Comparison of ENCODE assay signal across 14 cellular contexts in genomic region chr12:77001181-77001758, GRCh38.
DNase-seq lines count a peak whose midpoint lies in the region; FAIRE-seq and TF ChIP-seq lines count a peak whose summit lies in the region.
"Had no signal": no experiment of that assay in that cellular context is flagged by ENCODE, and none has a peak within 500 bp of the region (broad histone marks: within the 10 kb centered on the region; RNA-seq: fewer than 3 reads in every experiment).

No MANE protein-coding gene starts in this region.

- 87% methylated on average over 20 of the region's 21 CpGs; no CpG with 5 or more reads in 1 of the 2 experiments for WGBS in H1 (ENCODE audit: extremely low coverage in 1 of 2, insufficient coverage in 1 of 2, insufficient read length in 1 of 2, insufficient replicate concordance in 2 of 2, low coverage in 1 of 2, low lambda C conversion rate in 2 of 2, missing lambda C conversion rate in 1 of 2), 2 experiments
- WGBS in ovary, 3 donors = 89 to 93% (median 90%) methylated on average over 21 of the region's 21 CpGs

- H3K4me2 ChIP-seq in H1 (ENCODE audit: insufficient read depth in 1 of 2, low read depth in 2 of 2, low read length in 2 of 2) (no peak overlapping the region), OCI-LY7 (ENCODE audit: low read length) (no peak overlapping the region)

- no peak overlapping the region for H4K5ac ChIP-seq in H1 (ENCODE audit: insufficient read length, low read depth, low read length)

- FAIRE-seq in H1 (lab: Jason Lieb, UNC) = no peak
- FAIRE-seq: H54, RCC 7860 had no signal

- CTCF ChIA-PET in H1 (lab: Charles Lee; ENCODE audit: partially characterized antibody) (interaction anchor here (0.7 to 5.6 kb wide), 6 partner anchors 10 to 292 kb away, joined by 3 to 47 read pairs (median 3); no protein-coding TSS in a partner anchor), OCI-LY7 (lab: Charles Lee; ENCODE audit: unreplicated experiment) (no interaction called here)

- H3K4me3 ChIP-seq in H1 (ENCODE audit: extremely low read depth in 1 of 4, insufficient read depth in 2 of 4, low read depth in 3 of 4, low read length in 4 of 4) (no peak overlapping the region), ovary (no peak overlapping the region), OCI-LY7 (ENCODE audit: low read depth, low read length, poor library complexity, severe bottlenecking) (no peak overlapping the region)

- no peak overlapping the region for H3K23ac ChIP-seq in H1 (ENCODE audit: insufficient read length)

- no peak overlapping the region for H3K14ac ChIP-seq in H1 (ENCODE audit: insufficient read length)

- H3K27ac ChIP-seq in H1 (ENCODE audit: low read depth, low read length) (no peak overlapping the region), ovary (no peak overlapping the region), OCI-LY7 (ENCODE audit: low read depth, low read length, poor library complexity, severe bottlenecking) (no peak overlapping the region)

- H3K18ac ChIP-seq in H1 (ENCODE audit: extremely low read depth, low read length) = no peak overlapping the region

- no peaks in the 10 kb centered on the region for H3K9me3 ChIP-seq in H1 (ENCODE audit: insufficient read depth in 2 of 2, low read depth in 1 of 2, low read length in 1 of 2)
- no peaks in the 10 kb centered on the region for H3K9me3 ChIP-seq in ovary
- H3K9me3 ChIP-seq in OCI-LY7 (ENCODE audit: low read length) = no peaks in the 10 kb centered on the region

- no peak overlapping the region for H3K56ac ChIP-seq in H1 (replicated peaks; ENCODE audit: insufficient read length, low read depth, low read length)

- H4K91ac ChIP-seq in H1 (replicated peaks; ENCODE audit: insufficient read length, low read length) = no peak overlapping the region

- H2AFZ ChIP-seq in H1 (ENCODE audit: low read length) = peak overlapping the region; percentile 64
- H2AFZ ChIP-seq in OCI-LY7 (ENCODE audit: low read length) = no peak overlapping the region

- no peak for TF ChIP-seq RAD21 in H1 (IDR thresholded peaks at IDR 0.05 in 1 of 2, conservative IDR thresholded peaks at IDR 0.05 in 1 of 2; ENCODE audit: low read depth in 2 of 2, low read length in 2 of 2)

- no peak overlapping the region for H3K4ac ChIP-seq in H1 (replicated peaks; ENCODE audit: insufficient read length, low read depth, low read length)

- H3K9ac ChIP-seq in H1 (replicated peaks in 1 of 4; ENCODE audit: extremely low read depth in 1 of 4, low read depth in 3 of 4, low read length in 3 of 4) = no peak overlapping the region

- TF ChIP-seq POLR2A in H1 (IDR thresholded peaks at IDR 0.05; ENCODE audit: control extremely low read depth in 1 of 2, low read depth in 2 of 2, low read length in 2 of 2) (no peak), ovary (IDR thresholded peaks at IDR 0.05) (no peak)

- H3K9me2 ChIP-seq in OCI-LY7 (ENCODE audit: insufficient read depth, low read length) = no peaks in the 10 kb centered on the region

- BruUV-seq in OCI-LY7 (replicated peaks; lab: Mats Ljungman, UMichigan) = no TSS peak

- intact Hi-C loops in ovary (cut with DNase I) = loop anchor here in 2 of 4 donors (1.0 to 10.0 kb wide), 2 partner anchors 41 to 376 kb away; no protein-coding TSS in a partner anchor
- intact Hi-C loops in OCI-LY7 (cut with micrococcal nuclease; ENCODE audit: unreplicated experiment) = no loop called here

- peak; percentile 66 for DNase-seq in DMS153 (lab: John Stamatoyannopoulos, UW)
- peak; percentile 63 for DNase-seq in NCI-H1105 (lab: John Stamatoyannopoulos, UW)
- peak; percentile 37 for DNase-seq in NCI-H510A (lab: John Stamatoyannopoulos, UW)
- no peak for DNase-seq in H1 (ENCODE audit: low read depth in 1 of 2, low spot score in 2 of 2)
- no peak for DNase-seq in ovary
- no peak for DNase-seq in OCI-LY7 (ENCODE audit: low spot score)
- DNase-seq in NCI-H524 (lab: John Stamatoyannopoulos, UW) = no peak
- DNase-seq in GM10266 (ENCODE audit: extremely low spot score) = no peak
- DNase-seq: AML-193, NCI-H1436 treated with DMSO at 0.1 percent for 48 hours, NCI-H2171, NCI-H82 had no signal

- H4K8ac ChIP-seq in H1 (ENCODE audit: extremely low read depth, insufficient read depth, low read length) = no peak overlapping the region

- no peak overlapping the region for H2BK120ac ChIP-seq in H1 (replicated peaks; ENCODE audit: low read depth, low read length)

- TF ChIP-seq EP300 in H1 (IDR thresholded peaks at IDR 0.05; ENCODE audit: borderline replicate concordance in 1 of 2, low read depth in 2 of 2, low read length in 2 of 2) (no peak), ovary (IDR thresholded peaks at IDR 0.05) (no peak)

- H3K4me1 ChIP-seq in H1 (replicated peaks in 1 of 4; ENCODE audit: control insufficient read depth in 3 of 4, insufficient read depth in 4 of 4, low read length in 3 of 4) (no peaks in the 10 kb centered on the region), ovary (ENCODE audit: insufficient read depth) (no peaks in the 10 kb centered on the region), OCI-LY7 (ENCODE audit: insufficient read depth, low read length, poor library complexity, severe bottlenecking) (no peaks in the 10 kb centered on the region)

- H2BK12ac ChIP-seq in H1 (ENCODE audit: low read depth, low read length) = no peak overlapping the region

- H2BK15ac ChIP-seq in H1 (ENCODE audit: low read length) = no peak overlapping the region

- H2AK5ac ChIP-seq in H1 (ENCODE audit: low read depth, low read length) = no peak overlapping the region

- H3K36me3 ChIP-seq in H1 (ENCODE audit: control insufficient read depth in 2 of 4, insufficient read depth in 4 of 4, low read length in 3 of 4) (no peaks in the 10 kb centered on the region), ovary (no peaks in the 10 kb centered on the region), OCI-LY7 (ENCODE audit: insufficient read depth, low read length) (no peaks in the 10 kb centered on the region)

- TF ChIP-seq CTCF in H1 (IDR thresholded peaks at IDR 0.05; ENCODE audit: control extremely low read depth in 1 of 3, insufficient read depth in 1 of 3, low read depth in 1 of 3, low read length in 3 of 3) (no peak), ovary (IDR thresholded peaks at IDR 0.05) (no peak), OCI-LY7 (conservative IDR thresholded peaks at IDR 0.05; ENCODE audit: low read length) (no peak), GM10266 (IDR thresholded peaks at IDR 0.05; ENCODE audit: control insufficient read depth, insufficient read depth, low read depth, missing control alignments) (no peak)

- no peak overlapping the region for H2BK5ac ChIP-seq in H1 (ENCODE audit: low read depth, low read length)

- POLR2A ChIA-PET in H1 (lab: Charles Lee; ENCODE audit: partially characterized antibody) = no interaction called here
- POLR2A ChIA-PET in OCI-LY7 (lab: Charles Lee) = no interaction called here

- H3K23me2 ChIP-seq in H1 (ENCODE audit: low read depth, low read length) = peaks cover 2% of the 10 kb centered on the region; the same call in 1 of the 2 replicates

- no peaks in the 10 kb centered on the region for H4K20me1 ChIP-seq in H1 (replicated peaks in 1 of 2; ENCODE audit: control insufficient read depth in 1 of 2, insufficient read depth in 2 of 2, low read length in 2 of 2)
- no peaks in the 10 kb centered on the region for H4K20me1 ChIP-seq in OCI-LY7 (ENCODE audit: insufficient read depth, low read length)

- H3K27me3 ChIP-seq in H1 (replicated peaks in 1 of 4; ENCODE audit: control insufficient read depth in 3 of 4, extremely low read depth in 1 of 4, insufficient read depth in 3 of 4, low read length in 3 of 4) = no peaks in the 10 kb centered on the region
- H3K27me3 ChIP-seq in ovary = no peaks in the 10 kb centered on the region

- H2BK20ac ChIP-seq in H1 (ENCODE audit: low read length) = no peak overlapping the region

- no peaks in the 10 kb centered on the region for H3K79me1 ChIP-seq in H1 (ENCODE audit: low read depth, low read length)

- H3K79me2 ChIP-seq in H1 (ENCODE audit: control insufficient read depth in 1 of 2, insufficient read depth in 2 of 2, low read length in 2 of 2) = no peaks in the 10 kb centered on the region
- no peaks in the 10 kb centered on the region for H3K79me2 ChIP-seq in OCI-LY7 (ENCODE audit: insufficient read depth, low read depth, low read length)

TF ChIP-seq in H1, 55 proteins besides CTCF, POLR2A, EP300 and RAD21:
- no peak for TF ChIP-seq NRF1 (IDR thresholded peaks at IDR 0.05; ENCODE audit: low read depth, low read length)
- TF ChIP-seq CHD1 (IDR thresholded peaks at IDR 0.05; ENCODE audit: low read depth, low read length) = no peak
- TF ChIP-seq SP4 (IDR thresholded peaks at IDR 0.05; ENCODE audit: low read length) = no peak
- TF ChIP-seq RFX5 (IDR thresholded peaks at IDR 0.05; ENCODE audit: borderline replicate concordance, low read depth, low read length) = no peak
- no peak for TF ChIP-seq TBP (IDR thresholded peaks at IDR 0.05; ENCODE audit: low read depth, low read length)
- no peak for TF ChIP-seq HDAC6 (IDR thresholded peaks at IDR 0.05; ENCODE audit: low read depth, low read length)
- TF ChIP-seq FOSL1 (IDR thresholded peaks at IDR 0.05; ENCODE audit: insufficient read depth, low read depth, low read length) = no peak
- no peak for TF ChIP-seq RNF2 (IDR thresholded peaks at IDR 0.05; ENCODE audit: borderline replicate concordance, low read depth, low read length, missing control alignments, poor library complexity, severe bottlenecking)
- no peak for TF ChIP-seq CBX5 (IDR thresholded peaks at IDR 0.05; ENCODE audit: low read depth, low read length)
- no peak for TF ChIP-seq CBX8 (IDR thresholded peaks at IDR 0.05; ENCODE audit: borderline replicate concordance, low read depth, low read length)
- TF ChIP-seq JUND (IDR thresholded peaks at IDR 0.05; ENCODE audit: low read length) = no peak
- no peak for TF ChIP-seq EGR1 (IDR thresholded peaks at IDR 0.05; ENCODE audit: borderline replicate concordance, low read depth, low read length)
- no peak for TF ChIP-seq TAF7 (optimal IDR thresholded peaks at IDR 0.05; ENCODE audit: borderline replicate concordance, low read depth, low read length)
- no peak for TF ChIP-seq SP1 (IDR thresholded peaks at IDR 0.05; ENCODE audit: low read depth, low read length)
- TF ChIP-seq SUZ12 (IDR thresholded peaks at IDR 0.05; ENCODE audit: low read length) = no peak
- TF ChIP-seq KDM1A (IDR thresholded peaks at IDR 0.05; ENCODE audit: borderline replicate concordance, low read length) = no peak
- no peak for TF ChIP-seq TAF1 (IDR thresholded peaks at IDR 0.05; ENCODE audit: low read depth, low read length)
- no peak for TF ChIP-seq SIRT6 (IDR thresholded peaks at IDR 0.05; ENCODE audit: low read length)
- no peak for TF ChIP-seq KDM5A (IDR thresholded peaks at IDR 0.05; ENCODE audit: low read length)
- no peak for TF ChIP-seq SP2 (IDR thresholded peaks at IDR 0.05; ENCODE audit: low read length)

Comparison
In these comparisons a context has a peak if more than half of its experiments do, and no peak if none do; other contexts are left out.
1. DNase-seq: peak in DMS153 (single experiment), NCI-H1105 (single experiment) and NCI-H510A (single experiment); none in H1 (0 of 2), ovary (0 of 5), OCI-LY7 (single experiment), NCI-H524 (0 of 2) and GM10266 (single experiment).